In the genomic region with DNA sequence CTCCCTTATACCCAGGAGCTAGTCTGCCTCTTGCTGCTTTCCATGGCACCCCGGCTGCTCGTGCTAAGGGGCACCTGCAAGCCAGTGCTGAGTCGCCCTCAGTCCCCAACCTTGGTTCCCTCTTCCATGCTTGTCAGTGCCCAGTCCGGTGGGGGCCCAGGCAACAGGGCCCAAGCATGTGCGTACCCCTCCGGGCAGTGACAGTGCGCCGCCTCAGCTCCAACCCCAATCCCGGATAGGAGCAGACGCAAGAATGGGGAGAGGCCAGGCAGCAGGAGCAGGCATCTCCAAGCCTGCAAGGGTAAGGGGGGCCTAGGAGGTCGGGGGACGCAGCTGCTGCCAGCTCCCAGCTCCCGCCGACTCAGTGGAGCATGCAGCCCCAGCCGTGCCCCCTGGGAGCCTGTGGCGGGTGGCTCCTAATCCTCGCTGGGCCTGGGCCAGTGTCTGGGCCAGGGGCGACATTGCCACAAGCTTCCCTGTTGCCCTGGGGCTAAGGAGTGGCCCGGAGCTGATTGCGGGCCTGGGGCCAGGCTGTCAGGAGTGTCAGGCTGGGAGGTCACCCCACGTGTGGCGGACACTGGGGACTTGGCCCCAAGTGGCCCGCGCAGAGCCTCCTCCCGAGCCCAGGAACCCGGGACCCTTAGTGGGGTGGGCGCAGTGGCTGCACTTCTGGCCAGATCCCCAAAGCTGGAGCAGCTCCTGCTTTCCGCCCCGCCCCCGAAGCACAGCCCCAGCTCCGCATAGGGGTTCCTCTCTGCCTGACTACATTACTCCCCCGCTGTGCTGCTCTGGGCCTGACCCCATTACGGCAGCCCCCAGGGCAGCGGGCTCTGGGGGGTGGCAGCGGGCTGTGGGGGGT, we compare ENCODE assay signal across 15 cellular contexts. TPM values are rescaled to one million over a fixed set of nuclear protein-coding genes. Genes with fewer than 3 reads are reported as not detected.
A peak's percentile ranks its signal among the peaks of the same experiment; 100 is the strongest.
DNase-seq lines count a peak whose midpoint lies in the region; ATAC-seq and TF ChIP-seq lines count a peak whose summit lies in the region.
"Had no signal": no experiment of that assay in that cellular context is flagged by ENCODE, and none has a peak within 500 bp of the region (broad histone marks: within the 10 kb centered on the region; RNA-seq: fewer than 3 reads in every experiment).

No MANE protein-coding gene starts in this region.

- H3K9me2 ChIP-seq in SK-N-SH: no peaks in the 10 kb centered on the region

- TF ChIP-seq CTCF in SK-N-SH (IDR thresholded peaks at IDR 0.05) (no peak), endodermal cell (conservative IDR thresholded peaks at IDR 0.05) (no peak), nephron progenitor cell (IDR thresholded peaks at IDR 0.05) (no peak), GM13977 (IDR thresholded peaks at IDR 0.05; ENCODE audit: extremely low read depth, insufficient read depth, missing control alignments) (no peak)

- H3K4me2 ChIP-seq in SK-N-SH: no peak overlapping the region

- H3K27me3 Mint-ChIP-seq in endodermal cell (ENCODE audit: insufficient read depth) (no peaks in the 10 kb centered on the region), nephron progenitor cell (ENCODE audit: low read depth, poor library complexity) (no peaks in the 10 kb centered on the region)

- WGBS in SK-N-SH (ENCODE audit: low lambda C conversion rate): 98% methylated on average over 17 of the region's 35 CpGs
- 89 to 96% methylated on average over 22 to 35 of the region's 35 CpGs for WGBS in endodermal cell (ENCODE audit: insufficient coverage in 1 of 2, insufficient read length in 1 of 2), 2 experiments

- H3K9me3 Mint-ChIP-seq in endodermal cell: no peaks in the 10 kb centered on the region
- H3K9me3 Mint-ChIP-seq in nephron progenitor cell: no peaks in the 10 kb centered on the region

- CTCF ChIA-PET in SK-N-SH (lab: Yijun Ruan, JAX): no interaction called here

- H3K27ac Mint-ChIP-seq in endodermal cell (no peak overlapping the region), nephron progenitor cell (no peak overlapping the region)

- POLR2A ChIA-PET in SK-N-SH (lab: Yijun Ruan, JAX): no interaction called here

- no peak overlapping the region for H3K4me3 Mint-ChIP-seq in endodermal cell
- H3K4me3 Mint-ChIP-seq in nephron progenitor cell: no peak overlapping the region

- H3K36me3 Mint-ChIP-seq in endodermal cell (ENCODE audit: low read depth) (peaks cover 35% of the 10 kb centered on the region), nephron progenitor cell (ENCODE audit: low read depth) (peaks cover 63% of the 10 kb centered on the region)

- H3K27me3 ChIP-seq in SK-N-SH (ENCODE audit: insufficient read depth) (no peaks in the 10 kb centered on the region), endodermal cell (ENCODE audit: control insufficient read depth, insufficient read depth, low read length, poor library complexity, severe bottlenecking) (no peaks in the 10 kb centered on the region)

- H3K4me1 Mint-ChIP-seq in endodermal cell: peaks cover 14% of the 10 kb centered on the region
- peaks cover 8% of the 10 kb centered on the region for H3K4me1 Mint-ChIP-seq in nephron progenitor cell

- H3K9ac ChIP-seq in SK-N-SH (no peak overlapping the region), endodermal cell (ENCODE audit: extremely low read depth, low read length, poor library complexity, severe bottlenecking) (no peak overlapping the region)

- DNase-seq in SK-N-SH (peak; percentile 32), endodermal cell (peak; percentile 67), nephron progenitor cell (peak; percentile 21), nucleus accumbens (lab: John Stamatoyannopoulos, UW) (no peak), GM13977 (ENCODE audit: low spot score) (no peak), NCI-H524 treated with DMSO at 0.1 percent for 48 hours (lab: John Stamatoyannopoulos, UW) (no peak)
- DNase-seq: 8988T, C1 segment of cervical spinal cord, DMS53, NCI-H1092, NCI-H2107, NCI-H345 had no signal

- in situ Hi-C loops in GM13977 (cut with MboI; ENCODE audit: low pct_unique_long_range_greater_than_20kb, low sequenced_read_pairs, unreplicated experiment): no loop called here

- no peaks in the 10 kb centered on the region for H3K9me3 ChIP-seq in SK-N-SH
- no peaks in the 10 kb centered on the region for H3K9me3 ChIP-seq in endodermal cell (ENCODE audit: control insufficient read depth, low read length)

- no peak for TF ChIP-seq EP300 in SK-N-SH (IDR thresholded peaks at IDR 0.05; ENCODE audit: borderline replicate concordance in 1 of 2, low read depth in 1 of 2, low read length in 1 of 2)

- H3K79me2 ChIP-seq in SK-N-SH (ENCODE audit: insufficient read depth): peaks cover 19% of the 10 kb centered on the region; the same call in 1 of the 2 replicates

- H2AFZ ChIP-seq in SK-N-SH (ENCODE audit: low read depth): no peak overlapping the region

- TF ChIP-seq RAD21 in SK-N-SH (IDR thresholded peaks at IDR 0.05; ENCODE audit: low read length): no peak

- no peak overlapping the region for H3K4me3 ChIP-seq in SK-N-SH (ENCODE audit: low read depth in 2 of 2, low read length in 1 of 2)
- no peak overlapping the region for H3K4me3 ChIP-seq in endodermal cell (ENCODE audit: low read length)

- H3K27ac ChIP-seq in SK-N-SH (ENCODE audit: low read depth in 2 of 2, low read length in 1 of 2) (no peak overlapping the region; a peak in 1 of 4 replicates), endodermal cell (ENCODE audit: low read depth, low read length) (no peak overlapping the region)

- no peak for ATAC-seq in SK-N-SH treated with all-trans-retinoic acid at 6 μM for 48 hours
- ATAC-seq in GM21367 (IDR thresholded peaks at IDR 0.05; ENCODE audit: unreplicated experiment): no peak

- H4K20me1 ChIP-seq in SK-N-SH (ENCODE audit: insufficient read depth): no peaks in the 10 kb centered on the region

- H3F3A ChIP-seq in SK-N-SH (replicated peaks; ENCODE audit: insufficient read depth): no peaks in the 10 kb centered on the region

- peaks cover 0 to 5% of the 10 kb centered on the region in 2 experiments; a peak in 1 of 4 replicates for H3K4me1 ChIP-seq in SK-N-SH (ENCODE audit: control insufficient read depth in 1 of 2, insufficient read depth in 2 of 2, low read depth in 1 of 2, low read length in 1 of 2)
- H3K4me1 ChIP-seq in endodermal cell (ENCODE audit: control insufficient read depth, insufficient read depth, low read length): peaks cover 4% of the 10 kb centered on the region

- peaks cover 25 to 40% of the 10 kb centered on the region in 2 experiments for H3K36me3 ChIP-seq in SK-N-SH (replicated peaks in 1 of 2; ENCODE audit: control insufficient read depth in 1 of 2, insufficient read depth in 2 of 2, low read length in 1 of 2)
- peaks cover 64% of the 10 kb centered on the region for H3K36me3 ChIP-seq in endodermal cell (ENCODE audit: control insufficient read depth, insufficient read depth, low read length)

TF ChIP-seq in SK-N-SH, 30 proteins besides CTCF, POLR2A, EP300 and RAD21 (continues in another document):
- no peak for TF ChIP-seq NFIC (IDR thresholded peaks at IDR 0.05; ENCODE audit: borderline replicate concordance)
- no peak for TF ChIP-seq TAF1 (IDR thresholded peaks at IDR 0.05; ENCODE audit: borderline replicate concordance, low read depth, low read length)
- TF ChIP-seq ZBTB33 (IDR thresholded peaks at IDR 0.05; ENCODE audit: borderline replicate concordance, low read depth): no peak
- TF ChIP-seq RCOR1 (IDR thresholded peaks at IDR 0.05; ENCODE audit: low read length): no peak
- TF ChIP-seq JUND (IDR thresholded peaks at IDR 0.05): no peak

TF ChIP-seq in SK-N-SH treated with all-trans-retinoic acid at 6 μM for 48 hours, 23 proteins besides CTCF, POLR2A, EP300 and RAD21:
- TF ChIP-seq ESRRG (CRISPR knock-in tag; IDR thresholded peaks at IDR 0.05): no peak
TF ChIP-seq in SK-N-SH treated with all-trans-retinoic acid at 6 μM for 48 hours: peak in this region for 0.

RNA-seq across cellular contexts. Expression of gene CPD, which starts 9.8 kb away (rescaled TPM):
- 12.5 and 16.5 TPM in 2 replicates for polyA plus RNA-seq in SK-N-SH (2012; rRNA removed)
- 20.7 and 20.8 TPM in 2 replicates for polyA plus RNA-seq in SK-N-SH (2012; cell fraction: cytosol; rRNA removed)
- 8.2 and 14.7 TPM in 2 replicates for polyA plus RNA-seq in SK-N-SH (2012; cell fraction: nucleus; rRNA removed)
- 10 to 100 TPM; 81.7 to 82.1 TPM for total RNA-seq in endodermal cell
- polyA plus RNA-seq in endodermal cell (2013, experiment 1 of 2): 38.8 TPM
- polyA plus RNA-seq in endodermal cell (2013, experiment 2 of 2): 40.4 TPM

RNA-seq across cellular contexts. Expression of gene TMIGD1, which starts 54.7 kb away (rescaled TPM):
- not detected in 2 replicates for polyA plus RNA-seq in SK-N-SH (2012; rRNA removed)
- not detected in 2 replicates for polyA plus RNA-seq in SK-N-SH (2012; cell fraction: cytosol; rRNA removed)
- not detected in 2 replicates for polyA plus RNA-seq in SK-N-SH (2012; cell fraction: nucleus; rRNA removed)
- total RNA-seq in endodermal cell: not detected
- not detected for polyA plus RNA-seq in endodermal cell (2013, experiment 1 of 2)
- polyA plus RNA-seq in endodermal cell (2013, experiment 2 of 2): not detected
- total RNA-seq: HT1080 had no signal

Comparison
In these comparisons a context has a peak if more than half of its experiments do, and no peak if none do; other contexts are left out.
1. DNase-seq: peak in SK-N-SH (single experiment), endodermal cell (single experiment) and nephron progenitor cell (single experiment); none in nucleus accumbens (0 of 56), GM13977 (single experiment) and NCI-H524 treated with DMSO at 0.1 percent for 48 hours (single experiment).